Comparison of ENCODE assay signal across 10 cellular contexts in the genomic region with DNA sequence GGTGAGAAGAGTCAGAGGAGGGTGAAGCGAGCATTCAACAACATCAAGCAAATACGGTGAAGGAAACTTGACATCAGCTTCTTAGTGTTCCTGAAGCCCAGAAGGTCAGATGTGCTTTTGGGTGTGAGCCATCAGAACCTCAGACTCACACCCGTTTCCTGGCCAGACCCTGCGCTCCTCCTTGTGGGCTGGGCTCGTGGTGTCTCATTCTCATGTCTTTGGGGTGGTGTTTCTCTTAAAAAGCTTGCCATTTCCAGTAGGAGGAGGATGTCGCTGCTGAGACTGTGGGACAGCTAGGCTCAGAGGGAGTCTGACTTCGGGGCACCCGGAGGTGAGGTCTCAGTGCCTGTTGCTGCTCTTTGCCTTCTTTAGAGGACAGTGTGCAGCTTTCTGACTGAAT. TPM values are rescaled to one million over a fixed set of nuclear protein-coding genes. Genes with fewer than 3 reads are reported as not detected.
DNase-seq lines count a peak whose midpoint lies in the region; ATAC-seq and TF ChIP-seq lines count a peak whose summit lies in the region.
"Had no signal": no experiment of that assay in that cellular context is flagged by ENCODE, and none has a peak within 500 bp of the region (broad histone marks: within the 10 kb centered on the region; RNA-seq: fewer than 3 reads in every experiment).

No MANE protein-coding gene starts in this region.

- CTCF ChIA-PET in activated CD4-positive, alpha-beta memory T cell treated with anti-CD3 and anti-CD28 coated beads, Interleukin-2, amount 10 ng/mL, durations not matched to agents 7 days and 5 days (lab: Charles Lee): interaction anchor here (1.2 to 5.5 kb wide), 9 partner anchors 8 to 119 kb away, joined by 3 to 39 read pairs (median 6); a partner anchor contains a TSS

- POLR2A ChIA-PET in activated CD4-positive, alpha-beta memory T cell treated with anti-CD3 and anti-CD28 coated beads, Interleukin-2, amount 10 ng/mL, durations not matched to agents 7 days and 5 days (lab: Charles Lee): interaction anchor here (1.2 to 1.5 kb wide), 4 partner anchors 10 to 26 kb away, joined by 3 to 7 read pairs (median 6); a partner anchor contains a TSS

- peak; percentile 28 for TF ChIP-seq CTCF in GM12873 (IDR thresholded peaks at IDR 0.05; ENCODE audit: insufficient read depth, low read depth, low read length, missing control alignments)

- no peaks in the 10 kb centered on the region for H3K9me3 Mint-ChIP-seq in activated CD4-positive, alpha-beta memory T cell treated with anti-CD3 and anti-CD28 coated beads, Interleukin-2, amount 10 ng/mL, durations not matched to agents 7 days and 5 days
- no peaks in the 10 kb centered on the region for H3K9me3 Mint-ChIP-seq in stimulated activated effector memory CD8-positive, alpha-beta T cell treated with anti-CD3 and anti-CD28 coated beads, Interleukin-12 subunit alpha, Interleukin-12 subunit beta, amount 100 ng/mL, for 72 hours

- H3K27ac Mint-ChIP-seq in activated CD4-positive, alpha-beta memory T cell treated with anti-CD3 and anti-CD28 coated beads, Interleukin-2, amount 10 ng/mL, durations not matched to agents 7 days and 5 days: peak overlapping the region; percentile 75
- no peak overlapping the region for H3K27ac Mint-ChIP-seq in stimulated activated effector memory CD8-positive, alpha-beta T cell treated with anti-CD3 and anti-CD28 coated beads, Interleukin-12 subunit alpha, Interleukin-12 subunit beta, amount 100 ng/mL, for 72 hours

- peaks cover 76% of the 10 kb centered on the region for H3K4me1 Mint-ChIP-seq in activated CD4-positive, alpha-beta memory T cell treated with anti-CD3 and anti-CD28 coated beads, Interleukin-2, amount 10 ng/mL, durations not matched to agents 7 days and 5 days
- peaks cover 20% of the 10 kb centered on the region for H3K4me1 Mint-ChIP-seq in stimulated activated effector memory CD8-positive, alpha-beta T cell treated with anti-CD3 and anti-CD28 coated beads, Interleukin-12 subunit alpha, Interleukin-12 subunit beta, amount 100 ng/mL, for 72 hours

- H3K4me3 Mint-ChIP-seq in activated CD4-positive, alpha-beta memory T cell treated with anti-CD3 and anti-CD28 coated beads, Interleukin-2, amount 10 ng/mL, durations not matched to agents 7 days and 5 days: peak overlapping the region; percentile 63
- H3K4me3 Mint-ChIP-seq in stimulated activated effector memory CD8-positive, alpha-beta T cell treated with anti-CD3 and anti-CD28 coated beads, Interleukin-12 subunit alpha, Interleukin-12 subunit beta, amount 100 ng/mL, for 72 hours: no peak overlapping the region

- DNase-seq in activated CD4-positive, alpha-beta memory T cell treated with anti-CD3 and anti-CD28 coated beads, Interleukin-2, amount 10 ng/mL, durations not matched to agents 7 days and 5 days: peak; percentile 66
- peak; percentile 43 for DNase-seq in left cardiac atrium
- DNase-seq in stimulated activated effector memory CD8-positive, alpha-beta T cell treated with anti-CD3 and anti-CD28 coated beads, Interleukin-12 subunit alpha, Interleukin-12 subunit beta, amount 100 ng/mL, for 72 hours (ENCODE audit: low spot score in 2 of 2): no peak
- no peak for DNase-seq in NCI-H2107 treated with DMSO at 0.1 percent for 48 hours (lab: John Stamatoyannopoulos, UW; ENCODE audit: unreplicated experiment)
- DNase-seq in UCSD-AML1 (lab: John Stamatoyannopoulos, UW; ENCODE audit: unreplicated experiment): no peak
- DNase-seq: dorsolateral prefrontal cortex, NCI-H524 had no signal

- peaks cover 20% of the 10 kb centered on the region for H3K27me3 Mint-ChIP-seq in activated CD4-positive, alpha-beta memory T cell treated with anti-CD3 and anti-CD28 coated beads, Interleukin-2, amount 10 ng/mL, durations not matched to agents 7 days and 5 days

- ATAC-seq in left cardiac atrium (peak; percentile 10 to 60), HG03378 (IDR thresholded peaks at IDR 0.05; ENCODE audit: unreplicated experiment) (no peak)
- peak; percentile 76 for ATAC-seq in stimulated activated effector memory CD8-positive, alpha-beta T cell treated with anti-CD3 and anti-CD28 coated beads, Interleukin-12 subunit alpha, Interleukin-12 subunit beta, amount 100 ng/mL, for 72 hours
- ATAC-seq: right lobe of liver had no signal

- H3K36me3 Mint-ChIP-seq in activated CD4-positive, alpha-beta memory T cell treated with anti-CD3 and anti-CD28 coated beads, Interleukin-2, amount 10 ng/mL, durations not matched to agents 7 days and 5 days (ENCODE audit: low read depth): peaks cover 7% of the 10 kb centered on the region
- H3K36me3 Mint-ChIP-seq in stimulated activated effector memory CD8-positive, alpha-beta T cell treated with anti-CD3 and anti-CD28 coated beads, Interleukin-12 subunit alpha, Interleukin-12 subunit beta, amount 100 ng/mL, for 72 hours: no peaks in the 10 kb centered on the region

- intact Hi-C loops in left cardiac atrium (cut with DNase I): no loop called here

RNA-seq across cellular contexts. Expression of a gene that starts 24.2 kb away (rescaled TPM):
- total RNA-seq in activated CD4-positive, alpha-beta memory T cell treated with anti-CD3 and anti-CD28 coated beads, Interleukin-2, amount 10 ng/mL, durations not matched to agents 7 days and 5 days: 10 to 100 TPM; 21.9 to 24.7 TPM
- 10 to 100 TPM; 16.3 to 25.5 TPM for total RNA-seq in left cardiac atrium

RNA-seq across cellular contexts. Expression of a gene that starts 52.7 kb away (rescaled TPM):
- not detected for total RNA-seq in activated CD4-positive, alpha-beta memory T cell treated with anti-CD3 and anti-CD28 coated beads, Interleukin-2, amount 10 ng/mL, durations not matched to agents 7 days and 5 days
- 10 to 100 TPM in 1 of 2 donors, 1 to 10 TPM in 1; 6.7 to 16.5 TPM for total RNA-seq in left cardiac atrium

Comparison
In these comparisons a context has a peak if more than half of its experiments do, and no peak if none do; other contexts are left out.
1. DNase-seq: peak in activated CD4-positive, alpha-beta memory T cell treated with anti-CD3 and anti-CD28 coated beads, Interleukin-2, amount 10 ng/mL, durations not matched to agents 7 days and 5 days (single experiment) and left cardiac atrium (single experiment); none in stimulated activated effector memory CD8-positive, alpha-beta T cell treated with anti-CD3 and anti-CD28 coated beads, Interleukin-12 subunit alpha, Interleukin-12 subunit beta, amount 100 ng/mL, for 72 hours (0 of 2), NCI-H2107 treated with DMSO at 0.1 percent for 48 hours (single experiment) and UCSD-AML1 (single experiment).
2. RNA of a gene that starts 52.7 kb away (total RNA-seq): 6.7 to 16.5 TPM in left cardiac atrium; not detected in activated CD4-positive, alpha-beta memory T cell treated with anti-CD3 and anti-CD28 coated beads, Interleukin-2, amount 10 ng/mL, durations not matched to agents 7 days and 5 days; every median in the first group is over 4 times any median in the second.